ENCODE assay signal across 8 cellular contexts in the genomic region with DNA sequence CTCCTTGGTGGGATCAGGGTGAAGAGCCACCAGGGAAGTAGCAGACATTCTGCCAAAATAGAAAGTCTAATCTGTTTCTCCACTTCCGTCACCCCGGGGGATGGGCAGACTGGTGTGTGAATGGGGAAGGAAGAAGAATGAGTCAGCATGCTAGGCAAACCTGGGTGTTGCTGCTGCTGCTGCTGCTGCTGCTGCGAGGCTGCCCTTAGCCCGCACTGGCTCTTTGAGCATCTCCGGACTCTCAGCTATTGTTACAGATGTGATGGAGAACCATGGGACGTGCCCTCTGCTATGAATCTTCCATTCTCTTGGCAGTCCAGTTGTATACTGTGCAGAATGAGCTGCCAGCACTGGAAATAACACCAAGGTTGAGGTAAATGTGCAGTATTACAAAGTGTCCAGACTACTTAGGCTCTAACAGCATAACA.
A peak's percentile ranks its signal among the peaks of the same experiment; 100 is the strongest.
DNase-seq lines count a peak whose midpoint lies in the region; ATAC-seq and TF ChIP-seq lines count a peak whose summit lies in the region.

No MANE protein-coding gene starts in this region.

- no peak overlapping the region for H3K4ac ChIP-seq in mesendoderm (ENCODE audit: low read depth, low read length)

- H4K5ac ChIP-seq in mesendoderm (ENCODE audit: low read length): no peak overlapping the region

- H3K27me3 ChIP-seq in GM06990 (replicated peaks; ENCODE audit: control insufficient read depth, insufficient read depth, low read length) (no peaks in the 10 kb centered on the region), mesendoderm (ENCODE audit: insufficient read depth, low read length, poor library complexity) (no peaks in the 10 kb centered on the region)

- H3K56ac ChIP-seq in mesendoderm (ENCODE audit: low read length): peak overlapping the region; percentile 65

- H3K27ac ChIP-seq in caudate nucleus (ENCODE audit: low read depth, low read length) (no peak overlapping the region), mesendoderm (ENCODE audit: low read depth, low read length) (no peak overlapping the region)

- no peak for TF ChIP-seq CTCF in GM06990 (IDR thresholded peaks at IDR 0.05; ENCODE audit: insufficient read depth, low read length, poor library complexity, severe bottlenecking)

- no peaks in the 10 kb centered on the region for H3K79me1 ChIP-seq in mesendoderm (ENCODE audit: low read length)

- no peak overlapping the region for H3K23ac ChIP-seq in mesendoderm (ENCODE audit: low read length)

- H3K18ac ChIP-seq in mesendoderm (ENCODE audit: low read length): no peak overlapping the region

- H3K36me3 ChIP-seq in GM06990 (ENCODE audit: control insufficient read depth, insufficient read depth, low read length) (no peaks in the 10 kb centered on the region), mesendoderm (ENCODE audit: control insufficient read depth, insufficient read depth, low read length) (no peaks in the 10 kb centered on the region)

- no CpG with 5 or more reads among the region's 6 CpGs for WGBS in mesendoderm (ENCODE audit: extremely low coverage, insufficient coverage, low lambda C conversion rate)

- H3K4me1 ChIP-seq in mesendoderm (ENCODE audit: control insufficient read depth, low read depth, low read length): peaks cover 13% of the 10 kb centered on the region

- no peak overlapping the region for H2BK15ac ChIP-seq in mesendoderm (replicated peaks; ENCODE audit: low read depth)

- H3K9ac ChIP-seq in mesendoderm (ENCODE audit: low read length): no peak overlapping the region

- H2BK5ac ChIP-seq in mesendoderm (ENCODE audit: low read length): peak overlapping the region; percentile 18

- peak; percentile 98 for ATAC-seq in GM21576 (IDR thresholded peaks at IDR 0.05; ENCODE audit: unreplicated experiment)

- DNase-seq in GM06990 (ENCODE audit: extremely low read depth, insufficient read length) (peak; percentile 50), Kasumi-1 (lab: John Stamatoyannopoulos, UW) (peak; percentile 94 to 95), caudate nucleus (lab: John Stamatoyannopoulos, UW) (peak in 45 of 61 donors; percentile 1 to 71 (median 26)), mesendoderm (peak; percentile 91), epidermal melanocyte (ENCODE audit: insufficient read length, low spot score) (no peak)
- peak; percentile 48 for DNase-seq in activated CD4-positive, CD25-positive, alpha-beta regulatory T cell treated with anti-CD3 and anti-CD28 coated beads, Interleukin-2, amount 50 U/mL, for 72 hours
- DNase-seq in stimulated activated CD8-positive, alpha-beta memory T cell treated with anti-CD3 and anti-CD28 coated beads, Interleukin-7, amount 100 ng/mL, for 24 hours (ENCODE audit: low read depth): peak; percentile 41

- no peaks in the 10 kb centered on the region for H3K79me2 ChIP-seq in mesendoderm (ENCODE audit: control insufficient read depth, insufficient read depth, low read length)

- no peak overlapping the region for H2BK120ac ChIP-seq in mesendoderm (ENCODE audit: low read depth, low read length)

- peak overlapping the region; percentile 66 for H2AK5ac ChIP-seq in mesendoderm (ENCODE audit: low read length)

- no peak overlapping the region for H3K4me2 ChIP-seq in mesendoderm (ENCODE audit: low read length)

- no peak overlapping the region for H4K8ac ChIP-seq in mesendoderm (ENCODE audit: low read depth, low read length)

- H3K4me3 ChIP-seq in GM06990 (replicated peaks; ENCODE audit: low read depth, low read length) (no peak overlapping the region), mesendoderm (ENCODE audit: low read length) (no peak overlapping the region)
